Comparison of ENCODE assay signal across 8 cellular contexts in genomic region chr15:75274509-75275107, GRCh38. TPM values are rescaled to one million over a fixed set of nuclear protein-coding genes. Genes with fewer than 3 reads are reported as not detected.
DNase-seq lines count a peak whose midpoint lies in the region; ATAC-seq and TF ChIP-seq lines count a peak whose summit lies in the region.
"Not testable (repeated sequence)": the region's sequence is repeated elsewhere in the genome, so short reads cannot be mapped to it uniquely, and the experiment has no call there.

No MANE protein-coding gene starts in this region.

- not testable (repeated sequence) for H3K9me3 Mint-ChIP-seq in activated CD4-positive, alpha-beta T cell treated with anti-CD3 and anti-CD28 coated beads for 36 hours (ENCODE audit: low read depth); nephron progenitor cell

- CTCF ChIA-PET in activated CD4-positive, alpha-beta T cell treated with anti-CD3 and anti-CD28 coated beads for 36 hours (lab: Charles Lee): not testable (repeated sequence)

- POLR2A ChIA-PET in activated CD4-positive, alpha-beta T cell treated with anti-CD3 and anti-CD28 coated beads for 36 hours (lab: Charles Lee): not testable (repeated sequence)

- H3K27me3 Mint-ChIP-seq in activated CD4-positive, alpha-beta T cell treated with anti-CD3 and anti-CD28 coated beads for 36 hours; nephron progenitor cell (ENCODE audit: low read depth, poor library complexity): not testable (repeated sequence)

- not testable (repeated sequence) for H3K9me3 ChIP-seq in BE2C

- H3K36me3 Mint-ChIP-seq in activated CD4-positive, alpha-beta T cell treated with anti-CD3 and anti-CD28 coated beads for 36 hours (ENCODE audit: low read depth); nephron progenitor cell (ENCODE audit: low read depth): not testable (repeated sequence)

- not testable (repeated sequence) for H3K4me1 ChIP-seq in BE2C

- H3K27ac Mint-ChIP-seq in activated CD4-positive, alpha-beta T cell treated with anti-CD3 and anti-CD28 coated beads for 36 hours; nephron progenitor cell: not testable (repeated sequence)

- H3K36me3 ChIP-seq in BE2C: not testable (repeated sequence)

- peak; percentile 96 for DNase-seq in BE2C
- peak; percentile 74 for DNase-seq in activated CD4-positive, alpha-beta T cell treated with anti-CD3 and anti-CD28 coated beads for 36 hours
- DNase-seq in amniotic epithelial cell (ENCODE audit: low read depth): peak; percentile 20
- peak; percentile 79 for DNase-seq in glomerular visceral epithelial cell (ENCODE audit: extremely low spot score)
- peak; percentile 92 for DNase-seq in nephron progenitor cell
- peak; percentile 21 for DNase-seq in stimulated activated CD8-positive, alpha-beta memory T cell treated with anti-CD3 and anti-CD28 coated beads, Interleukin-15, amount 100 ng/mL, for 24 hours (ENCODE audit: low read depth)

- H3K4me3 ChIP-seq in BE2C (ENCODE audit: low read depth, low read length): not testable (repeated sequence)

- intact Hi-C loops in activated CD4-positive, alpha-beta T cell treated with anti-CD3 and anti-CD28 coated beads for 36 hours (cut with DNase I, micrococcal nuclease): loop anchor here in 1 of 2 experiments (5.0 kb wide), 1 partner anchor 247 kb away; no protein-coding TSS in a partner anchor

- peak; percentile 71 for ATAC-seq in GM19397 (IDR thresholded peaks at IDR 0.05; ENCODE audit: unreplicated experiment)
- ATAC-seq in activated CD4-positive, alpha-beta T cell treated with anti-CD3 and anti-CD28 coated beads for 36 hours: peak; percentile 73

- TF ChIP-seq CTCF in BE2C (IDR thresholded peaks at IDR 0.05; ENCODE audit: low read depth, low read length): peak; percentile 53
- TF ChIP-seq CTCF in LNCAP (IDR thresholded peaks at IDR 0.05): peak; percentile 90
- peak; percentile 75 for TF ChIP-seq CTCF in nephron progenitor cell (IDR thresholded peaks at IDR 0.05)

- H3K27me3 ChIP-seq in BE2C: not testable (repeated sequence)

- not testable (repeated sequence) for H3K4me3 Mint-ChIP-seq in activated CD4-positive, alpha-beta T cell treated with anti-CD3 and anti-CD28 coated beads for 36 hours; nephron progenitor cell

- not testable (repeated sequence) for H3K4me1 Mint-ChIP-seq in activated CD4-positive, alpha-beta T cell treated with anti-CD3 and anti-CD28 coated beads for 36 hours; nephron progenitor cell

RNA-seq across cellular contexts. Expression of gene GOLGA6D, which starts 8.0 kb away (rescaled TPM):
- polyA plus RNA-seq in BE2C (2012; ENCODE audit: insufficient read depth, insufficient read length, low read depth): not detected
- total RNA-seq in activated CD4-positive, alpha-beta T cell treated with anti-CD3 and anti-CD28 coated beads for 36 hours: not detected

RNA-seq across cellular contexts. Expression of gene GOLGA6C, which starts 16.5 kb away (rescaled TPM):
- polyA plus RNA-seq in BE2C (2012; ENCODE audit: insufficient read depth, insufficient read length, low read depth): not detected
- total RNA-seq in activated CD4-positive, alpha-beta T cell treated with anti-CD3 and anti-CD28 coated beads for 36 hours: not detected

Comparison
In these comparisons a context has a peak if more than half of its experiments do, and no peak if none do; other contexts are left out.
1. DNase-seq: peak in every context shown above with its lines; median percentile 96 in BE2C; 92 in nephron progenitor cell; 79 in glomerular visceral epithelial cell; 74 in activated CD4-positive, alpha-beta T cell treated with anti-CD3 and anti-CD28 coated beads for 36 hours; 21 in stimulated activated CD8-positive, alpha-beta memory T cell treated with anti-CD3 and anti-CD28 coated beads, Interleukin-15, amount 100 ng/mL, for 24 hours; 20 in amniotic epithelial cell.